Comparison of ENCODE assay signal across 3 cellular contexts in the genomic region with DNA sequence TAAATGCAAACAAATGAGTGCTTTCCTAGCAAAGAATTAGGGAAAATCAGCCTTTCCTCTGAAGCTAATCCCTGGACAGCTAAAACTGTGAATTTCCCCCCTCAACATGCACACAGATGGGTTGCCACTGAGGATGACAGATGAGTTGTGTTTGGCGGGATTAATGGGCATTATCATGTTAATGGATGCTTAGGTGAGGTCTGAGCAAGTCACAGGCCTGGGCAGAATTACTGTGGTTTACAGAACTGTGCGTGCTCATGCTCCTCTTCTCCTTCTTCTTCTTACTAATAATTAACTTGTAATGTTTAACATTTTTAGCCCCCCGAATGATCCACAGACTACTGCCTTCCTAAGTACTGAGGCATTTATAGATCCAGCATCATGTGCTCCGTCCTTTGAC.
A peak's percentile ranks its signal among the peaks of the same experiment; 100 is the strongest.
TF ChIP-seq lines count a peak whose summit lies in the region.

No MANE protein-coding gene starts in this region.

TF ChIP-seq in GM23338, 12 proteins besides CTCF, POLR2A, EP300 and RAD21 (continues in another document):
- no peak for TF ChIP-seq CREB1 (CRISPR knock-in tag; IDR thresholded peaks at IDR 0.05; ENCODE audit: low read depth)
- TF ChIP-seq REST (IDR thresholded peaks at IDR 0.05; ENCODE audit: unreplicated experiment) = no peak
- no peak for TF ChIP-seq EZH2phosphoT487 (IDR thresholded peaks at IDR 0.05; ENCODE audit: unreplicated experiment)
- TF ChIP-seq NANOG (IDR thresholded peaks at IDR 0.05; ENCODE audit: borderline replicate concordance) = 0 out of 2 replicates have a peak, but pooled peaks have one; percentile 25
- no peak for TF ChIP-seq STAT1 (IDR thresholded peaks at IDR 0.05; ENCODE audit: unreplicated experiment)

TF ChIP-seq in H1, 55 proteins besides CTCF, POLR2A, EP300 and RAD21 (continues in another document):
- 0 out of 4 replicates have a peak, but pooled peaks have one; percentile 23 to 46 for TF ChIP-seq SIN3A (conservative IDR thresholded peaks at IDR 0.05 in 1 of 2, IDR thresholded peaks at IDR 0.05 in 1 of 2; ENCODE audit: low read depth in 1 of 2, low read length in 2 of 2)
- TF ChIP-seq ZNF274 (IDR thresholded peaks at IDR 0.05; ENCODE audit: borderline replicate concordance, extremely low read depth, low read length) = no peak
- TF ChIP-seq POU5F1 (IDR thresholded peaks at IDR 0.05; ENCODE audit: low read depth, low read length) = peak; percentile 66; the same call in 1 of the 2 replicates
- TF ChIP-seq, protein P1, sequence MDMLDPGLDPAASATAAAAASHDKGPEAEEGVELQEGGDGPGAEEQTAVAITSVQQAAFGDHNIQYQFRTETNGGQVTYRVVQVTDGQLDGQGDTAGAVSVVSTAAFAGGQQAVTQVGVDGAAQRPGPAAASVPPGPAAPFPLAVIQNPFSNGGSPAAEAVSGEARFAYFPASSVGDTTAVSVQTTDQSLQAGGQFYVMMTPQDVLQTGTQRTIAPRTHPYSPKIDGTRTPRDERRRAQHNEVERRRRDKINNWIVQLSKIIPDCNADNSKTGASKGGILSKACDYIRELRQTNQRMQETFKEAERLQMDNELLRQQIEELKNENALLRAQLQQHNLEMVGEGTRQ (IDR thresholded peaks at IDR 0.05; ENCODE audit: low read length) = no peak
- no peak for TF ChIP-seq CTBP2 (IDR thresholded peaks at IDR 0.05; ENCODE audit: borderline replicate concordance, insufficient read depth, insufficient read length, low read length)
- no peak for TF ChIP-seq SAP30 (IDR thresholded peaks at IDR 0.05; ENCODE audit: insufficient read depth, insufficient replicate concordance, low read length)
- no peak for TF ChIP-seq BRCA1 (IDR thresholded peaks at IDR 0.05; ENCODE audit: low read depth, low read length)
- TF ChIP-seq ATF2 (IDR thresholded peaks at IDR 0.05; ENCODE audit: low read length) = no peak
- no peak for TF ChIP-seq KDM5A (IDR thresholded peaks at IDR 0.05; ENCODE audit: low read length)
- TF ChIP-seq TEAD4 (IDR thresholded peaks at IDR 0.05; ENCODE audit: low read depth, low read length) = 0 out of 2 replicates have a peak, but pooled peaks have one; percentile 14
- TF ChIP-seq SP1 (IDR thresholded peaks at IDR 0.05; ENCODE audit: low read depth, low read length) = no peak

TF ChIP-seq in neural cell, 6 proteins besides CTCF, POLR2A, EP300 and RAD21:
- TF ChIP-seq MXI1 (conservative IDR thresholded peaks at IDR 0.05; ENCODE audit: poor library complexity, severe bottlenecking) (no peak), POLR2AphosphoS5 (IDR thresholded peaks at IDR 0.05) (no peak), SMC3 (conservative IDR thresholded peaks at IDR 0.05; ENCODE audit: poor library complexity) (no peak), EZH2 (IDR thresholded peaks at IDR 0.05; ENCODE audit: borderline replicate concordance, insufficient read depth, low read length, poor library complexity, severe bottlenecking) (no peak), REST (IDR thresholded peaks at IDR 0.05; ENCODE audit: borderline replicate concordance) (no peak), TAF1 (IDR thresholded peaks at IDR 0.05; ENCODE audit: low read depth) (no peak)
